In the genomic region with DNA sequence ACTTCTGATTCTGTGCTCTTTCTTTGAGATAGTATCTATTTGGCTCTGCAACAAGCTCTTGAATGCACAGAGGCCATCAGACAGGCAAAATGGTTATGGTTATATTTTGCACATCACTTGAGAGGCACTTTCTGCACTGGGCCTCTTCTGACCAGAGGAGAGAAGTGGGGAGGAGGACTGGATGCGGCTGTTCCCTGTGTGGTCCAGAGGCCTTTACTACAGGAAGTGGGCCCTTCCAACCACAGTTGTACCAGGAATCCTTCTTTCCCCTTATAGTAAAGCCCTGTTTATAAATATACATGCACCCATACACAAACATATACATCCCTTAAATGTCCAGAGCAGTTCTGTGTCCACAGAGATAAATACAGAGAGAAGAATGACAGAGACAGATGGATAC, we compare ENCODE assay signal across 3 cellular contexts.
"Had no signal": no experiment of that assay in that cellular context is flagged by ENCODE, and none has a peak within 500 bp of the region (broad histone marks: within the 10 kb centered on the region; RNA-seq: fewer than 3 reads in every experiment).

No MANE protein-coding gene starts in this region.

- ATAC-seq: GM12878 had no signal

- DNase-seq: GDM1, GF-D8 had no signal

- H3K4me3 ChIP-seq: GM12878 had no signal
